Comparison of ENCODE assay signal across 8 cellular contexts in the genomic region with DNA sequence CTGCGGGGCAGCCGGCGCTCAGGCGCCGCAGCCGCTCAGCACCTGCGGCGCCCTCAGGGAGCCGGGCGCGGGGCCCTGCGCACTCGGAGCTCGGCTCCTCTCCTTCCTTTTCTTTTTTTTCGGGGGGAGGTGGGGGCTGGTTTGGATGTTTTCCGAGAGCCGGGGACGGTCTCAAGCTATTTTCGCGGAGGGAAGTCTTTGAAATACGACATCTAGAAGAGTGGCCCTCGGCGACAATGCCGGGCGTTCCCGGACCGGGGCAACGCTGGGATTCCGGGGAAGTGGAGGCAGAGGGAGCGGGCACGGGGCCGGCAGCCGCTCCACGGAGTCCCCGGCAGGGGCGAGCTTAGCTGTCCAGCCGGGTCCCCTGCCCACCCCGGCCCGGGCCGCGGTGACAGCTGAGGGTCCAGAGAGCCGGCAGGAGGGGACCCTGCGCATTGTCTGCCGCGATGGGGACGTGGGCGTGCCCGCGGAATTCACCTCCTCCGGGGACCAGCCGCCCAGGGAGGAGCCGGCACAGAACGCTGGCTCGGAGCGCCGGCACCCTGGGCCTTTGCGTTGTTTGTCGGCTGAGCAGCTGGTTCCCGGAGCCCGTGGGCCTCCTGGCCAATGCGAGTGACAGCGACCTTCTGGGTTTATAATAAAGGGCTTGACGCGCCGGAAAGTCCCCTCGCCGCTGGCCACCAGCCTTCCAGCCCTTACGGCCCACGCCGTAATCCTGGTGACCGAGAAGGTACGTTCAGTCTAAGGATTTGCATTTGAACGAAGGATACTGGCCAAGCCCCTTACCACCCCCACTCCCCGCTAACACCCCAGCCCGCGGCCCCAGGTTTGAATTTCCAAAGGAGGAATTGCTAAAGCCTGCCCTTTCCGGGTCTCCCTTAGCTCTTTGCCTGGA. TPM values are rescaled to one million over a fixed set of nuclear protein-coding genes. Genes with fewer than 3 reads are reported as not detected.
DNase-seq lines count a peak whose midpoint lies in the region; ATAC-seq and TF ChIP-seq lines count a peak whose summit lies in the region.

No MANE protein-coding gene starts in this region.

- H3K27me3 ChIP-seq in kidney epithelial cell (ENCODE audit: control insufficient read depth, insufficient read depth, low read length) = no peaks in the 10 kb centered on the region

- H3K36me3 ChIP-seq in kidney epithelial cell (ENCODE audit: control insufficient read depth, insufficient read depth, low read length) = no peaks in the 10 kb centered on the region

- peaks cover 0 to 3% (median 0%) of the 10 kb centered on the region in 5 experiments for H3K9me3 Mint-ChIP-seq in brain

- H3K36me3 Mint-ChIP-seq in brain = peaks cover 13% of the 10 kb centered on the region

- TF ChIP-seq CTCF in brain (conservative IDR thresholded peaks at IDR 0.05) = no peak
- TF ChIP-seq CTCF in kidney epithelial cell (IDR thresholded peaks at IDR 0.05; ENCODE audit: insufficient read depth, low read length, poor library complexity, severe bottlenecking) = no peak

- peak; percentile 39 for ATAC-seq in HG03521 (IDR thresholded peaks at IDR 0.05; ENCODE audit: unreplicated experiment)

- H3K4me3 ChIP-seq in kidney epithelial cell (ENCODE audit: low read depth, low read length) = peak overlapping the region; percentile 75

- H3K27ac Mint-ChIP-seq in brain = peak overlapping the region; percentile 24 to 87 (median 75)

- H3K4me1 Mint-ChIP-seq in brain = peaks cover 62% of the 10 kb centered on the region

- H3K27me3 Mint-ChIP-seq in brain = peaks cover 3% of the 10 kb centered on the region

- H3K4me3 Mint-ChIP-seq in brain = peak overlapping the region; percentile 82 to 91 (median 88)

- DNase-seq in NCI-H2107 treated with DMSO at 0.1 percent for 48 hours (lab: John Stamatoyannopoulos, UW; ENCODE audit: unreplicated experiment) = peak; percentile 44
- DNase-seq in NCI-H2107 (lab: John Stamatoyannopoulos, UW) = no peak
- peak in 4 of 5 experiments; percentile 38 to 58 (median 44) for DNase-seq in T-helper 2 cell
- no peak for DNase-seq in kidney epithelial cell (ENCODE audit: low read depth)
- peak; percentile 68 for DNase-seq in stimulated activated CD4-positive, alpha-beta T cell treated with anti-CD3 and anti-CD28 coated beads, Interleukin-4, amount 100 ng/mL, for 24 hours
- DNase-seq in NCI-H187 treated with DMSO at 0.1 percent for 48 hours (lab: John Stamatoyannopoulos, UW) = no peak

RNA-seq across cellular contexts. Expression of a gene that starts 0.6 kb away (rescaled TPM):
- 36.1 TPM for polyA plus RNA-seq in brain (ENCODE audit: insufficient read depth, low read depth, low replicate concordance)
- 29.3 and 34.2 TPM in 2 replicates for total RNA-seq in kidney epithelial cell

RNA-seq across cellular contexts. Expression of a gene that starts 18.2 kb away (rescaled TPM):
- 9.1 TPM for polyA plus RNA-seq in brain (ENCODE audit: insufficient read depth, low read depth, low replicate concordance)
- 0.29 and 1.6 TPM in 2 replicates for total RNA-seq in kidney epithelial cell

Comparison
In these comparisons a context has a peak if more than half of its experiments do, and no peak if none do; other contexts are left out.
1. DNase-seq: peak in NCI-H2107 treated with DMSO at 0.1 percent for 48 hours (single experiment), T-helper 2 cell (4 of 5) and stimulated activated CD4-positive, alpha-beta T cell treated with anti-CD3 and anti-CD28 coated beads, Interleukin-4, amount 100 ng/mL, for 24 hours (single experiment); none in NCI-H2107 (single experiment), kidney epithelial cell (single experiment) and NCI-H187 treated with DMSO at 0.1 percent for 48 hours (single experiment).